ENCODE assay signal across 18 cellular contexts in the genomic region with DNA sequence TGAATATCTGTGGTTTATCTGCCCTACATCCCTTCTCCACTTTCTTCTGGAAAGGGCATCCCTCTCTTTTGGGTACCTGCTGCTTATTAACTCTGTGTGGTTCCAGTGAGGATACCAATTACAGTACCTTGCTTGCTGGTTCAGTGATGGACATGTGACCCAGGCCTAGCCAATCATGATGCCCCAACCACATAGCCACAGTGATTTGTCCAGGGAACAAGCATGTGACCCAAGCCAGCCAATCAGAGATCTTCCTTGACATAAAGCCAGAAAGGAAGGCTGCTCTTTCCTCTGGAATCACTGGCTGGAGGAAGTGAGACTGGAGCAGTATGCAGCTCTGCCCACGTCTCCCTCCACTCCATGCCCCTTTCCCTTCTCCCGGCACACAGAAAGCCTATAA.
"Had no signal": no experiment of that assay in that cellular context is flagged by ENCODE, and none has a peak within 500 bp of the region (broad histone marks: within the 10 kb centered on the region; RNA-seq: fewer than 3 reads in every experiment).

No MANE protein-coding gene starts in this region.

- H3K4me1 ChIP-seq: body of pancreas, tibial nerve had no signal

- H3K9me3 ChIP-seq: body of pancreas, uterus had no signal

- H3K27ac ChIP-seq: body of pancreas, tibial nerve, uterus, VCaP had no signal

- H3K36me3 ChIP-seq: tibial nerve, uterus had no signal

- ATAC-seq: body of pancreas; left ventricle myocardium superior; natural killer cell treated with Interleukin-12 subunit alpha and Interleukin-12 subunit beta and Interleukin-15 and Interleukin-18, amount 100 ng/mL, for 72 hours; stimulated activated naive B cell treated with anti-CD40 and anti-IgM and Interleukin-4, amounts not matched to agents 10 μg/mL and 1 μg/mL and 100 μg/mL, for 72 hours had no signal

- H3K27me3 ChIP-seq: body of pancreas, tibial nerve, uterus had no signal

- DNase-seq: activated CD4-positive, alpha-beta T cell treated with anti-CD3 and anti-CD28 coated beads, Interleukin-2, amount 10 ng/mL, durations not matched to agents 24 days and 14 days; activated naive CD8-positive, alpha-beta T cell treated with anti-CD3 and anti-CD28 coated beads for 36 hours; amygdala; body of pancreas; effector memory CD4-positive, alpha-beta T cell; foreskin melanocyte; head of caudate nucleus; kidney glomerular epithelial cell; left ventricle myocardium superior; nucleus accumbens; posterior cingulate gyrus; retina; stimulated activated CD4-positive, alpha-beta T cell treated with anti-CD3 and anti-CD28 coated beads, Interleukin-2, amount 100 ng/mL, for 48 hours; stimulated activated naive B cell treated with anti-CD40 and anti-IgM and Interleukin-4, amounts not matched to agents 10 μg/mL and 1 μg/mL and 100 μg/mL, for 72 hours; uterus had no signal

- H3K4me3 ChIP-seq: body of pancreas, tibial nerve, uterus had no signal
